In the genomic region with DNA sequence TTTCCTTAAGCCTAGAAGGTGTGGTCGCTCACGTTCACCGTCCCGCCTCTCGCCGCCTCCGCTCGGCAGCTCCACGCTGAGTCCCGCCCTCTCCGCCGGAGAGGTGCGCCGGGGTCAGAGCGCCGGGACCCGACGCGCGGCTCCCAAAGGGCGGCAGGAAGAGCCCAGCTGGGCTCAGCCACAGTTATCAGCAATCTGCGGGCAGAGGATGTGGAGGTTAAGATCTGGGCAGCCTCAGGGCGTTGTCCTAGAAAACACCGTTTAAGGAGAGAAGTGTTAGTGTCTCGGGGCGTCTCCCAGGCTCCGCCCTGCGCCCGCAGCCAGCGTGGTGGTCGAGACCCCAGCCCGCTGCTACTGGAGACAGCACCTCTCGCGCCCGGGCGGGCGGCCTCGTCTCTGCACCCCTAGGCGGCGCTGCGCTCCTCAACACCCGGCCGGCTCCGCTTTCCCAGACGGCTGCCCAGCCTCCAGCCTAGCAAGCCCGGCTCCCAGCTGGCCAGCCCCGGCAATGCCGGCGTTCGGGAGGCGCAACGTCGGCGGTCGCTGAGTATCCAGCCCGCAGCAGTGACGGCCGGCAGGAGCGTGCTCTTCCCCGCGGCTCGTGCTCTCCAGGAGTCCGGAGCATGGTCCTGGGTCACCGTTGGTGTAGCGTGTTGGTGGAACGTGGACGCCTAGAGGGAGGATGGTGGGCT, we compare ENCODE assay signal across 2 cellular contexts.
TF ChIP-seq lines count a peak whose summit lies in the region.

A gene with protein sequence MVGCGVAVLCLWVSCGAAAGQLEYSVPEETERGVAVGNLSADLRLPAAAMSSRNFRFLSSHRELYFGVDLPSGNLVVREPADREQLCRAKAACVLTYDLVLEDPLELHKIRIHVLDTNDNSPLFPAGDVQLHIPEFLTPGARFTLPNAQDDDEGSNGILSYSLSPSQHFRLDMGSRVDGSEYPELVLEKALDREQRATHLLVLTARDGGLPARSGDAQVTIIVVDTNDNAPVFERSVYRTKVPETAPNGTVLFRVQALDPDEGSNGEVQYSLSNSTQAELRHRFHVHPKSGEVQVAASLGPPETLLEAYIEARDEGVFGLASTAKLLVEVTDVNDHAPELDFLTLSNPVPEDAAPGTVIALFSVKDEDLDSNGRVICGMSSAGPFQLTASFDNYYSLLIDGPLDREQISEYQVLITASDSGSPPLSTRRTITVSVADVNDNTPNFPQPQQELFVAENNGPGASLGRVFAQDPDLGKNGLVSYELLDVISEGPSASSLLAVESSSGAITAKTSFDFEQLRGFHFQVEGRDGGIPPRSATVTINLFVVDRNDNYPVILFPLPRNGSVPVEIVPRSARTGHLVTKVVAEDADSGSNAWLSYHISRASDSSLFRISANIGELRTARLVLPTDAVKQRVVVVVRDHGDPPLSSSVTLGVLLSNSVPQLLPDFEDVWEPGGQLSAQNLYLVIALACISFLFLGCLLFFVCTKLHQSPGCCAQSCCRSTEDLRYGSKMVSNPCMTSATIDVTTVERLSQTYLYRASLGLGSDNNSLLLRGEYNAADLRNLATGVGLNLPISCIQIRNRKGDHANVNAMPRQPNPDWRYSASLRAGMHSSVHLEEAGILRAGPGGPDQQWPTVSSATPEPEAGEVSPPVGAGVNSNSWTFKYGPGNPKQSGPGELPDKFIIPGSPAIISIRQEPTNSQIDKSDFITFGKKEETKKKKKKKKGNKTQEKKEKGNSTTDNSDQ (plus strand): TSS at position 89 of the 692 bp plus-strand sequence. CDS start 594 bp downstream, at position 683.

TF ChIP-seq in SK-N-SH, 30 proteins besides CTCF, POLR2A, EP300 and RAD21:
- TF ChIP-seq SMC3 (IDR thresholded peaks at IDR 0.05; ENCODE audit: low read depth, low read length) = peak; percentile 72
- no peak for TF ChIP-seq NFIC (IDR thresholded peaks at IDR 0.05; ENCODE audit: borderline replicate concordance)
- no peak for TF ChIP-seq JUND (IDR thresholded peaks at IDR 0.05)
- TF ChIP-seq, protein P1, sequence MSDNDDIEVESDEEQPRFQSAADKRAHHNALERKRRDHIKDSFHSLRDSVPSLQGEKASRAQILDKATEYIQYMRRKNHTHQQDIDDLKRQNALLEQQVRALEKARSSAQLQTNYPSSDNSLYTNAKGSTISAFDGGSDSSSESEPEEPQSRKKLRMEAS (IDR thresholded peaks at IDR 0.05; ENCODE audit: low read depth) = 0 out of 2 replicates have a peak, but pooled peaks have one; percentile 21
- no peak; the same call in 1 of the 2 replicates for TF ChIP-seq TCF12 (IDR thresholded peaks at IDR 0.05)
- TF ChIP-seq, protein P2, sequence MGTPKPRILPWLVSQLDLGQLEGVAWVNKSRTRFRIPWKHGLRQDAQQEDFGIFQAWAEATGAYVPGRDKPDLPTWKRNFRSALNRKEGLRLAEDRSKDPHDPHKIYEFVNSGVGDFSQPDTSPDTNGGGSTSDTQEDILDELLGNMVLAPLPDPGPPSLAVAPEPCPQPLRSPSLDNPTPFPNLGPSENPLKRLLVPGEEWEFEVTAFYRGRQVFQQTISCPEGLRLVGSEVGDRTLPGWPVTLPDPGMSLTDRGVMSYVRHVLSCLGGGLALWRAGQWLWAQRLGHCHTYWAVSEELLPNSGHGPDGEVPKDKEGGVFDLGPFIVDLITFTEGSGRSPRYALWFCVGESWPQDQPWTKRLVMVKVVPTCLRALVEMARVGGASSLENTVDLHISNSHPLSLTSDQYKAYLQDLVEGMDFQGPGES (IDR thresholded peaks at IDR 0.05; ENCODE audit: low read depth, low read length) = no peak
- TF ChIP-seq MXI1 (IDR thresholded peaks at IDR 0.05; ENCODE audit: low read depth, low read length) = peak; percentile 68; the same call in 1 of the 2 replicates
- peak; percentile 60; the same call in 1 of the 2 replicates for TF ChIP-seq FOXJ3 (CRISPR knock-in tag; IDR thresholded peaks at IDR 0.05)
- TF ChIP-seq GATA2 (CRISPR knock-in tag; IDR thresholded peaks at IDR 0.05) = peak; percentile 56
- TF ChIP-seq SIN3A (IDR thresholded peaks at IDR 0.05; ENCODE audit: borderline replicate concordance, low read depth, low read length) = no peak
- TF ChIP-seq NRF1 (IDR thresholded peaks at IDR 0.05; ENCODE audit: low read depth, low read length) = peak; percentile 17; the same call in 1 of the 2 replicates
- no peak for TF ChIP-seq FOSL2 (IDR thresholded peaks at IDR 0.05; ENCODE audit: borderline replicate concordance, low read depth)
- TF ChIP-seq CHD2 (IDR thresholded peaks at IDR 0.05; ENCODE audit: low read length, partially characterized antibody) = peak; percentile 53

TF ChIP-seq in H1, 55 proteins besides CTCF, POLR2A, EP300 and RAD21:
- TF ChIP-seq KDM4A (IDR thresholded peaks at IDR 0.05; ENCODE audit: low read depth, low read length, severe bottlenecking) (peak; percentile 81), ZNF274 (IDR thresholded peaks at IDR 0.05; ENCODE audit: borderline replicate concordance, extremely low read depth, low read length) (no peak), PHF8 (conservative IDR thresholded peaks at IDR 0.05; ENCODE audit: low read depth, low read length) (no peak; the same call in 1 of the 2 replicates), SRF (IDR thresholded peaks at IDR 0.05; ENCODE audit: low read depth, low read length) (no peak), CBX8 (IDR thresholded peaks at IDR 0.05; ENCODE audit: borderline replicate concordance, low read depth, low read length) (no peak), TAF7 (optimal IDR thresholded peaks at IDR 0.05; ENCODE audit: borderline replicate concordance, low read depth, low read length) (peak; percentile 32), GTF2F1 (IDR thresholded peaks at IDR 0.05; ENCODE audit: borderline replicate concordance, low read depth, low read length) (no peak), ASH2L (IDR thresholded peaks at IDR 0.05; ENCODE audit: low read length) (peak; percentile 71), RBBP5 (IDR thresholded peaks at IDR 0.05; ENCODE audit: borderline replicate concordance, low read depth, low read length) (peak; percentile 83; the same call in 1 of the 2 replicates), SP4 (IDR thresholded peaks at IDR 0.05; ENCODE audit: low read length) (peak; percentile 50; the same call in 1 of the 2 replicates), TAF1 (IDR thresholded peaks at IDR 0.05; ENCODE audit: low read depth, low read length) (peak; percentile 72), EGR1 (IDR thresholded peaks at IDR 0.05; ENCODE audit: borderline replicate concordance, low read depth, low read length) (0 out of 2 replicates have a peak, but pooled peaks have one; percentile 44), CHD2 (IDR thresholded peaks at IDR 0.05; ENCODE audit: low read length) (no peak), CHD1 (IDR thresholded peaks at IDR 0.05; ENCODE audit: low read depth, low read length) (0 out of 2 replicates have a peak, but pooled peaks have one; percentile 30), SIX5 (IDR thresholded peaks at IDR 0.05; ENCODE audit: low read depth, low read length) (no peak), CREB1 (IDR thresholded peaks at IDR 0.05) (peak; percentile 51; the same call in 1 of the 2 replicates), TCF12 (IDR thresholded peaks at IDR 0.05; ENCODE audit: low read depth, low read length) (no peak), SIN3A (conservative IDR thresholded peaks at IDR 0.05 in 1 of 2, IDR thresholded peaks at IDR 0.05 in 1 of 2; ENCODE audit: low read depth in 1 of 2, low read length in 2 of 2) (peak; percentile 73 to 81; a peak in 3 of 4 replicates), SUZ12 (IDR thresholded peaks at IDR 0.05; ENCODE audit: low read length) (peak; percentile 11; the same call in 1 of the 2 replicates), RNF2 (IDR thresholded peaks at IDR 0.05; ENCODE audit: borderline replicate concordance, low read depth, low read length, missing control alignments, poor library complexity, severe bottlenecking) (no peak), POLR2AphosphoS5 (IDR thresholded peaks at IDR 0.05; ENCODE audit: low read depth, low read length) (no peak), NANOG (IDR thresholded peaks at IDR 0.05; ENCODE audit: insufficient read depth, low read depth, low read length, poor library complexity, severe bottlenecking) (no peak), TBP (IDR thresholded peaks at IDR 0.05; ENCODE audit: low read depth, low read length) (peak; percentile 74), JUN (IDR thresholded peaks at IDR 0.05; ENCODE audit: low read depth, low read length) (no peak), TEAD4 (IDR thresholded peaks at IDR 0.05; ENCODE audit: low read depth, low read length) (no peak)
- TF ChIP-seq, protein P3, sequence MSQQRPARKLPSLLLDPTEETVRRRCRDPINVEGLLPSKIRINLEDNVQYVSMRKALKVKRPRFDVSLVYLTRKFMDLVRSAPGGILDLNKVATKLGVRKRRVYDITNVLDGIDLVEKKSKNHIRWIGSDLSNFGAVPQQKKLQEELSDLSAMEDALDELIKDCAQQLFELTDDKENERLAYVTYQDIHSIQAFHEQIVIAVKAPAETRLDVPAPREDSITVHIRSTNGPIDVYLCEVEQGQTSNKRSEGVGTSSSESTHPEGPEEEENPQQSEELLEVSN (IDR thresholded peaks at IDR 0.05) = peak; percentile 71
- TF ChIP-seq, protein P1 (IDR thresholded peaks at IDR 0.05) = peak; percentile 84
- TF ChIP-seq, protein P4, sequence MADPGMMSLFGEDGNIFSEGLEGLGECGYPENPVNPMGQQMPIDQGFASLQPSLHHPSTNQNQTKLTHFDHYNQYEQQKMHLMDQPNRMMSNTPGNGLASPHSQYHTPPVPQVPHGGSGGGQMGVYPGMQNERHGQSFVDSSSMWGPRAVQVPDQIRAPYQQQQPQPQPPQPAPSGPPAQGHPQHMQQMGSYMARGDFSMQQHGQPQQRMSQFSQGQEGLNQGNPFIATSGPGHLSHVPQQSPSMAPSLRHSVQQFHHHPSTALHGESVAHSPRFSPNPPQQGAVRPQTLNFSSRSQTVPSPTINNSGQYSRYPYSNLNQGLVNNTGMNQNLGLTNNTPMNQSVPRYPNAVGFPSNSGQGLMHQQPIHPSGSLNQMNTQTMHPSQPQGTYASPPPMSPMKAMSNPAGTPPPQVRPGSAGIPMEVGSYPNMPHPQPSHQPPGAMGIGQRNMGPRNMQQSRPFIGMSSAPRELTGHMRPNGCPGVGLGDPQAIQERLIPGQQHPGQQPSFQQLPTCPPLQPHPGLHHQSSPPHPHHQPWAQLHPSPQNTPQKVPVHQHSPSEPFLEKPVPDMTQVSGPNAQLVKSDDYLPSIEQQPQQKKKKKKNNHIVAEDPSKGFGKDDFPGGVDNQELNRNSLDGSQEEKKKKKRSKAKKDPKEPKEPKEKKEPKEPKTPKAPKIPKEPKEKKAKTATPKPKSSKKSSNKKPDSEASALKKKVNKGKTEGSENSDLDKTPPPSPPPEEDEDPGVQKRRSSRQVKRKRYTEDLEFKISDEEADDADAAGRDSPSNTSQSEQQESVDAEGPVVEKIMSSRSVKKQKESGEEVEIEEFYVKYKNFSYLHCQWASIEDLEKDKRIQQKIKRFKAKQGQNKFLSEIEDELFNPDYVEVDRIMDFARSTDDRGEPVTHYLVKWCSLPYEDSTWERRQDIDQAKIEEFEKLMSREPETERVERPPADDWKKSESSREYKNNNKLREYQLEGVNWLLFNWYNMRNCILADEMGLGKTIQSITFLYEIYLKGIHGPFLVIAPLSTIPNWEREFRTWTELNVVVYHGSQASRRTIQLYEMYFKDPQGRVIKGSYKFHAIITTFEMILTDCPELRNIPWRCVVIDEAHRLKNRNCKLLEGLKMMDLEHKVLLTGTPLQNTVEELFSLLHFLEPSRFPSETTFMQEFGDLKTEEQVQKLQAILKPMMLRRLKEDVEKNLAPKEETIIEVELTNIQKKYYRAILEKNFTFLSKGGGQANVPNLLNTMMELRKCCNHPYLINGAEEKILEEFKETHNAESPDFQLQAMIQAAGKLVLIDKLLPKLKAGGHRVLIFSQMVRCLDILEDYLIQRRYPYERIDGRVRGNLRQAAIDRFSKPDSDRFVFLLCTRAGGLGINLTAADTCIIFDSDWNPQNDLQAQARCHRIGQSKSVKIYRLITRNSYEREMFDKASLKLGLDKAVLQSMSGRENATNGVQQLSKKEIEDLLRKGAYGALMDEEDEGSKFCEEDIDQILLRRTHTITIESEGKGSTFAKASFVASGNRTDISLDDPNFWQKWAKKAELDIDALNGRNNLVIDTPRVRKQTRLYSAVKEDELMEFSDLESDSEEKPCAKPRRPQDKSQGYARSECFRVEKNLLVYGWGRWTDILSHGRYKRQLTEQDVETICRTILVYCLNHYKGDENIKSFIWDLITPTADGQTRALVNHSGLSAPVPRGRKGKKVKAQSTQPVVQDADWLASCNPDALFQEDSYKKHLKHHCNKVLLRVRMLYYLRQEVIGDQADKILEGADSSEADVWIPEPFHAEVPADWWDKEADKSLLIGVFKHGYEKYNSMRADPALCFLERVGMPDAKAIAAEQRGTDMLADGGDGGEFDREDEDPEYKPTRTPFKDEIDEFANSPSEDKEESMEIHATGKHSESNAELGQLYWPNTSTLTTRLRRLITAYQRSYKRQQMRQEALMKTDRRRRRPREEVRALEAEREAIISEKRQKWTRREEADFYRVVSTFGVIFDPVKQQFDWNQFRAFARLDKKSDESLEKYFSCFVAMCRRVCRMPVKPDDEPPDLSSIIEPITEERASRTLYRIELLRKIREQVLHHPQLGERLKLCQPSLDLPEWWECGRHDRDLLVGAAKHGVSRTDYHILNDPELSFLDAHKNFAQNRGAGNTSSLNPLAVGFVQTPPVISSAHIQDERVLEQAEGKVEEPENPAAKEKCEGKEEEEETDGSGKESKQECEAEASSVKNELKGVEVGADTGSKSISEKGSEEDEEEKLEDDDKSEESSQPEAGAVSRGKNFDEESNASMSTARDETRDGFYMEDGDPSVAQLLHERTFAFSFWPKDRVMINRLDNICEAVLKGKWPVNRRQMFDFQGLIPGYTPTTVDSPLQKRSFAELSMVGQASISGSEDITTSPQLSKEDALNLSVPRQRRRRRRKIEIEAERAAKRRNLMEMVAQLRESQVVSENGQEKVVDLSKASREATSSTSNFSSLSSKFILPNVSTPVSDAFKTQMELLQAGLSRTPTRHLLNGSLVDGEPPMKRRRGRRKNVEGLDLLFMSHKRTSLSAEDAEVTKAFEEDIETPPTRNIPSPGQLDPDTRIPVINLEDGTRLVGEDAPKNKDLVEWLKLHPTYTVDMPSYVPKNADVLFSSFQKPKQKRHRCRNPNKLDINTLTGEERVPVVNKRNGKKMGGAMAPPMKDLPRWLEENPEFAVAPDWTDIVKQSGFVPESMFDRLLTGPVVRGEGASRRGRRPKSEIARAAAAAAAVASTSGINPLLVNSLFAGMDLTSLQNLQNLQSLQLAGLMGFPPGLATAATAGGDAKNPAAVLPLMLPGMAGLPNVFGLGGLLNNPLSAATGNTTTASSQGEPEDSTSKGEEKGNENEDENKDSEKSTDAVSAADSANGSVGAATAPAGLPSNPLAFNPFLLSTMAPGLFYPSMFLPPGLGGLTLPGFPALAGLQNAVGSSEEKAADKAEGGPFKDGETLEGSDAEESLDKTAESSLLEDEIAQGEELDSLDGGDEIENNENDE (IDR thresholded peaks at IDR 0.05; ENCODE audit: insufficient replicate concordance, low read length) = no peak
